8 cellular contexts compared by ENCODE assay signal in genomic region chr1:108512239-108513071, GRCh38. TPM values are rescaled to one million over a fixed set of nuclear protein-coding genes. Genes with fewer than 3 reads are reported as not detected.
A peak's percentile ranks its signal among the peaks of the same experiment; 100 is the strongest.
DNase-seq lines count a peak whose midpoint lies in the region; ATAC-seq and TF ChIP-seq lines count a peak whose summit lies in the region.

No MANE protein-coding gene starts in this region.

- H2AK5ac ChIP-seq in mesendoderm (ENCODE audit: low read length): no peak overlapping the region

- H3K4me1 Mint-ChIP-seq in CD4-positive, alpha-beta memory T cell: no peaks in the 10 kb centered on the region

- no peaks in the 10 kb centered on the region for H3K9me3 ChIP-seq in CD4-positive, alpha-beta memory T cell (ENCODE audit: control insufficient read depth in 1 of 2, low read length in 2 of 2)
- H3K9me3 ChIP-seq in colonic mucosa: no peaks in the 10 kb centered on the region

- no peak overlapping the region for H2BK120ac ChIP-seq in mesendoderm (ENCODE audit: low read depth, low read length)

- no peak for ATAC-seq in HG02884 (IDR thresholded peaks at IDR 0.05; ENCODE audit: unreplicated experiment)

- CTCF ChIA-PET in CD4-positive, alpha-beta memory T cell (lab: Charles Lee; ENCODE audit: partially characterized antibody): interaction anchor here (0.7 to 11.4 kb wide), 14 partner anchors 10 to 731 kb away, joined by 3 to 225 read pairs (median 4); partner anchors contain the start of genes EEIG2, PRPF38B and SLC25A24
- CTCF ChIA-PET in HEK293T (lab: Yijun Ruan, JAX): interaction anchor here (0.6 to 2.0 kb wide), 11 partner anchors 9 to 731 kb away, joined by 3 to 23 read pairs (median 3); partner anchors contain the start of gene PRPF38B

- H3K27me3 Mint-ChIP-seq in CD4-positive, alpha-beta memory T cell: peaks cover 2 to 5% of the 10 kb centered on the region in 2 donors

- POLR2A ChIA-PET in CD4-positive, alpha-beta memory T cell (lab: Charles Lee; ENCODE audit: partially characterized antibody): interaction anchor here (0.9 to 2.9 kb wide), 5 partner anchors 49 to 180 kb away, joined by 6 to 32 read pairs (median 9); partner anchors contain the start of genes EEIG2, HENMT1 and PRPF38B
- POLR2A ChIA-PET in HEK293T (lab: Yijun Ruan, JAX): interaction anchor here (1.0 kb wide), 1 partner anchor 180 kb away, joined by 6 read pairs; the partner anchor contains the start of gene PRPF38B

- H4K5ac ChIP-seq in mesendoderm (ENCODE audit: low read length): no peak overlapping the region

- H2BK5ac ChIP-seq in mesendoderm (ENCODE audit: low read length): no peak overlapping the region

- no peak overlapping the region for H3K56ac ChIP-seq in mesendoderm (ENCODE audit: low read length)

- no peak overlapping the region for H3K4me3 ChIP-seq in CD4-positive, alpha-beta memory T cell (ENCODE audit: low read length in 2 of 2)
- H3K4me3 ChIP-seq in colonic mucosa (no peak overlapping the region), mesendoderm (ENCODE audit: low read length) (no peak overlapping the region)

- no peak overlapping the region for H3K27ac Mint-ChIP-seq in CD4-positive, alpha-beta memory T cell

- H3K79me1 ChIP-seq in mesendoderm (ENCODE audit: low read length): no peaks in the 10 kb centered on the region

- H3K18ac ChIP-seq in mesendoderm (ENCODE audit: low read length): no peak overlapping the region

- H3K27ac ChIP-seq in CD4-positive, alpha-beta memory T cell (ENCODE audit: low read depth, low read length): no peak overlapping the region
- H3K27ac ChIP-seq in colonic mucosa (no peak overlapping the region), mesendoderm (ENCODE audit: low read depth, low read length) (no peak overlapping the region)

- no peak overlapping the region for H3K4ac ChIP-seq in mesendoderm (ENCODE audit: low read depth, low read length)

- H3K4me1 ChIP-seq in CD4-positive, alpha-beta memory T cell (ENCODE audit: insufficient read depth, low read length): no peaks in the 10 kb centered on the region
- H3K4me1 ChIP-seq in colonic mucosa (no peaks in the 10 kb centered on the region), mesendoderm (ENCODE audit: control insufficient read depth, low read depth, low read length) (no peaks in the 10 kb centered on the region)

- H4K8ac ChIP-seq in mesendoderm (ENCODE audit: low read depth, low read length): no peak overlapping the region

- no CpG with 5 or more reads among the region's 6 CpGs for WGBS in mesendoderm (ENCODE audit: extremely low coverage, insufficient coverage, low lambda C conversion rate)

- H3K9ac ChIP-seq in colonic mucosa (ENCODE audit: low read depth in 2 of 2, low read length in 2 of 2) (no peak overlapping the region), mesendoderm (ENCODE audit: low read length) (no peak overlapping the region)

- H3K23ac ChIP-seq in mesendoderm (ENCODE audit: low read length): no peak overlapping the region

- no peak overlapping the region for H3K4me2 ChIP-seq in mesendoderm (ENCODE audit: low read length)

- no peak overlapping the region for H2BK15ac ChIP-seq in mesendoderm (replicated peaks; ENCODE audit: low read depth)

- H3K9me3 Mint-ChIP-seq in CD4-positive, alpha-beta memory T cell: no peaks in the 10 kb centered on the region

- intact Hi-C loops in CD4-positive, alpha-beta memory T cell (cut with micrococcal nuclease): loop anchor here (1.0 to 5.0 kb wide), 5 partner anchors 49 to 730 kb away; partner anchors contain the start of gene PRPF38B
- intact Hi-C loops in colonic mucosa (cut with DNase I): loop anchor here (2.0 to 5.0 kb wide), 2 partner anchors 50 to 130 kb away; partner anchors contain the start of gene EEIG2

- H3K36me3 Mint-ChIP-seq in CD4-positive, alpha-beta memory T cell: no peaks in the 10 kb centered on the region

- peak; percentile 90 for TF ChIP-seq CTCF in colonic mucosa (IDR thresholded peaks at IDR 0.05)

- H3K4me3 Mint-ChIP-seq in CD4-positive, alpha-beta memory T cell: no peak overlapping the region

- H3K36me3 ChIP-seq in CD4-positive, alpha-beta memory T cell (ENCODE audit: insufficient read depth, low read length): no peaks in the 10 kb centered on the region
- no peaks in the 10 kb centered on the region for H3K36me3 ChIP-seq in colonic mucosa
- H3K36me3 ChIP-seq in mesendoderm (ENCODE audit: control insufficient read depth, insufficient read depth, low read length): no peaks in the 10 kb centered on the region

- H3K79me2 ChIP-seq in mesendoderm (ENCODE audit: control insufficient read depth, insufficient read depth, low read length): no peaks in the 10 kb centered on the region

- H3K27me3 ChIP-seq in CD4-positive, alpha-beta memory T cell (ENCODE audit: insufficient read depth, low read length): no peaks in the 10 kb centered on the region
- H3K27me3 ChIP-seq in colonic mucosa: no peaks in the 10 kb centered on the region
- H3K27me3 ChIP-seq in mesendoderm (ENCODE audit: insufficient read depth, low read length, poor library complexity): no peaks in the 10 kb centered on the region

- DNase-seq in CD4-positive, alpha-beta memory T cell: peak; percentile 35 to 58 (median 53)
- DNase-seq in HEK293T (ENCODE audit: extremely low spot score): peak; percentile 40
- peak; percentile 5 for DNase-seq in NCI-H774 (lab: John Stamatoyannopoulos, UW)
- no peak for DNase-seq in colonic mucosa
- DNase-seq in mesendoderm: peak; percentile 26
- DNase-seq in activated CD8-positive, alpha-beta memory T cell treated with anti-CD3 and anti-CD28 coated beads for 24 hours: no peak
- no peak for DNase-seq in NCI-H187 treated with DMSO at 0.1 percent for 48 hours (lab: John Stamatoyannopoulos, UW)

TF ChIP-seq in HEK293T, 16 proteins besides CTCF, POLR2A, EP300 and RAD21:
- no peak for TF ChIP-seq FOXK2 (IDR thresholded peaks at IDR 0.05)
- no peak for TF ChIP-seq CTBP1 (IDR thresholded peaks at IDR 0.05; ENCODE audit: borderline replicate concordance)
- no peak for TF ChIP-seq ARNT (IDR thresholded peaks at IDR 0.05)
- no peak for TF ChIP-seq FOXM1 (IDR thresholded peaks at IDR 0.05; ENCODE audit: borderline replicate concordance)
- TF ChIP-seq SP1 (IDR thresholded peaks at IDR 0.05): no peak
- no peak for TF ChIP-seq ELF4 (IDR thresholded peaks at IDR 0.05)
- TF ChIP-seq BHLHE40 (IDR thresholded peaks at IDR 0.05; ENCODE audit: borderline replicate concordance): no peak
- TF ChIP-seq NFRKB (IDR thresholded peaks at IDR 0.05): no peak
- no peak for TF ChIP-seq FOXA1 (IDR thresholded peaks at IDR 0.05)
- TF ChIP-seq SUZ12 (IDR thresholded peaks at IDR 0.05): no peak
- no peak for TF ChIP-seq ZNF384 (IDR thresholded peaks at IDR 0.05)

RNA-seq across cellular contexts. Expression of gene EEIG2, which starts 47.4 kb away (rescaled TPM):
- 10 to 100 TPM in 1 of 2 experiments, 1 to 10 TPM in 1; 9.2 to 10.7 TPM for total RNA-seq in CD4-positive, alpha-beta memory T cell
- polyA plus RNA-seq in CD4-positive, alpha-beta memory T cell: 1 to 10 TPM in 1 of 2 donors, under 1 TPM in 1; 0.33 to 1.3 TPM
- total RNA-seq in colonic mucosa: 10 to 100 TPM; 32.8 to 42.8 TPM
- 6.8 TPM for polyA plus RNA-seq in mesendoderm (2013, experiment 1 of 2)
- polyA plus RNA-seq in mesendoderm (2013, experiment 2 of 2): 7.0 TPM

Comparison
In these comparisons a context has a peak if more than half of its experiments do, and no peak if none do; other contexts are left out.
1. DNase-seq: peak in CD4-positive, alpha-beta memory T cell (5 of 5), HEK293T (single experiment), NCI-H774 (single experiment) and mesendoderm (single experiment); none in colonic mucosa (single experiment), activated CD8-positive, alpha-beta memory T cell treated with anti-CD3 and anti-CD28 coated beads for 24 hours (single experiment) and NCI-H187 treated with DMSO at 0.1 percent for 48 hours (single experiment).